9 cellular contexts compared by ENCODE assay signal in genomic region chrX:56726609-56727008, GRCh38. TPM values are rescaled to one million over a fixed set of nuclear protein-coding genes. Genes with fewer than 3 reads are reported as not detected.
DNase-seq lines count a peak whose midpoint lies in the region; ATAC-seq and TF ChIP-seq lines count a peak whose summit lies in the region.
"Had no signal": no experiment of that assay in that cellular context is flagged by ENCODE, and none has a peak within 500 bp of the region (broad histone marks: within the 10 kb centered on the region; RNA-seq: fewer than 3 reads in every experiment).

No MANE protein-coding gene starts in this region.

- DNase-seq in activated T-cell treated with anti-CD3 and anti-CD28 coated beads, Interleukin-2, amount 50 U/mL, for 72 hours = peak; percentile 10 to 14
- DNase-seq in activated T-cell treated with anti-CD3 and anti-CD28 coated beads for 4 hours = no peak
- DNase-seq in HFF-Myc (ENCODE audit: extremely low read depth, low read depth) = no peak
- DNase-seq in NCI-H2227 (lab: John Stamatoyannopoulos, UW; ENCODE audit: unreplicated experiment) = peak; percentile 63
- DNase-seq in amniotic stem cell (lab: John Stamatoyannopoulos, UW) = peak; percentile 21
- peak; percentile 23 for DNase-seq in kidney glomerular epithelial cell (lab: John Stamatoyannopoulos, UW)
- DNase-seq in vagina (ENCODE audit: extremely low spot score in 2 of 2) = no peak
- DNase-seq in germinal center (ENCODE audit: low spot score) = no peak

- H3K27me3 ChIP-seq in vagina = no peaks in the 10 kb centered on the region

- H3K4me1 Mint-ChIP-seq in activated T-cell treated with anti-CD3 and anti-CD28 coated beads, Interleukin-2, amount 50 U/mL, for 72 hours (ENCODE audit: low read depth) = peaks cover 13% of the 10 kb centered on the region

- H3K27ac Mint-ChIP-seq in activated T-cell treated with anti-CD3 and anti-CD28 coated beads, Interleukin-2, amount 50 U/mL, for 72 hours = peak overlapping the region; percentile 1
- H3K27ac Mint-ChIP-seq: activated naive CD4-positive, alpha-beta T cell treated with anti-CD3 and anti-CD28 coated beads, Interleukin-2, amount 50 U/mL, for 24 hours had no signal

- peak; percentile 46 for TF ChIP-seq CTCF in HFF-Myc (IDR thresholded peaks at IDR 0.05; ENCODE audit: low read depth, low read length, missing control alignments)
- peak in 2 of 3 experiments; percentile 47 to 49 for TF ChIP-seq CTCF in vagina (IDR thresholded peaks at IDR 0.05)

- no peaks in the 10 kb centered on the region for H3K4me1 ChIP-seq in vagina

- no peak overlapping the region for H3K4me3 Mint-ChIP-seq in activated T-cell treated with anti-CD3 and anti-CD28 coated beads, Interleukin-2, amount 50 U/mL, for 72 hours
- H3K4me3 Mint-ChIP-seq: activated naive CD4-positive, alpha-beta T cell treated with anti-CD3 and anti-CD28 coated beads, Interleukin-2, amount 50 U/mL, for 24 hours had no signal

- TF ChIP-seq POLR2A in vagina (IDR thresholded peaks at IDR 0.05) = no peak

- H3K36me3 ChIP-seq in vagina = no peaks in the 10 kb centered on the region

- H3K9me3 ChIP-seq in vagina = no peaks in the 10 kb centered on the region

- intact Hi-C loops in vagina (cut with DNase I) = no loop called here

- H3K9me3 Mint-ChIP-seq in activated T-cell treated with anti-CD3 and anti-CD28 coated beads, Interleukin-2, amount 50 U/mL, for 72 hours = peaks cover 0 to 2% of the 10 kb centered on the region in 2 donors
- H3K9me3 Mint-ChIP-seq: activated naive CD4-positive, alpha-beta T cell treated with anti-CD3 and anti-CD28 coated beads, Interleukin-2, amount 50 U/mL, for 24 hours had no signal

- H3K36me3 Mint-ChIP-seq in activated T-cell treated with anti-CD3 and anti-CD28 coated beads, Interleukin-2, amount 50 U/mL, for 72 hours (ENCODE audit: insufficient read depth in 2 of 2) = peaks cover 0 to 2% of the 10 kb centered on the region in 2 donors

- H3K27ac ChIP-seq in vagina = no peak overlapping the region

- H3K27me3 Mint-ChIP-seq in activated T-cell treated with anti-CD3 and anti-CD28 coated beads, Interleukin-2, amount 50 U/mL, for 72 hours (ENCODE audit: low read depth) = peaks cover 13% of the 10 kb centered on the region
- H3K27me3 Mint-ChIP-seq: activated naive CD4-positive, alpha-beta T cell treated with anti-CD3 and anti-CD28 coated beads, Interleukin-2, amount 50 U/mL, for 24 hours had no signal

- ATAC-seq in activated T-cell treated with anti-CD3 and anti-CD28 coated beads, Interleukin-2, amount 50 U/mL, for 72 hours (replicated peaks in 1 of 2) = peak; percentile 48 to 55

- H3K4me3 ChIP-seq in HFF-Myc (replicated peaks; ENCODE audit: low read depth, low read length) = no peak overlapping the region
- no peak overlapping the region for H3K4me3 ChIP-seq in vagina

RNA-seq across cellular contexts. Expression of gene NBDY, which starts 2.4 kb away (rescaled TPM):
- 10 to 100 TPM; 57.7 to 66.5 TPM for total RNA-seq in activated T-cell treated with anti-CD3 and anti-CD28 coated beads, Interleukin-2, amount 50 U/mL, for 72 hours
- 13.8 TPM for total RNA-seq in vagina

Comparison
In these comparisons a context has a peak if more than half of its experiments do, and no peak if none do; other contexts are left out.
1. DNase-seq: peak in activated T-cell treated with anti-CD3 and anti-CD28 coated beads, Interleukin-2, amount 50 U/mL, for 72 hours (2 of 2), NCI-H2227 (single experiment), amniotic stem cell (single experiment) and kidney glomerular epithelial cell (single experiment); none in activated T-cell treated with anti-CD3 and anti-CD28 coated beads for 4 hours (single experiment), HFF-Myc (single experiment), vagina (0 of 2) and germinal center (single experiment).